24 cellular contexts compared by ENCODE assay signal in genomic region chr2:6577960-6578359, GRCh38.
DNase-seq lines count a peak whose midpoint lies in the region; ATAC-seq and TF ChIP-seq lines count a peak whose summit lies in the region.
"Had no signal": no experiment of that assay in that cellular context is flagged by ENCODE, and none has a peak within 500 bp of the region (broad histone marks: within the 10 kb centered on the region; RNA-seq: fewer than 3 reads in every experiment).

No MANE protein-coding gene starts in this region.

- no peak for ATAC-seq in T-cell (replicated peaks in 1 of 4)
- ATAC-seq: GM12878, GM23338, HCT116 had no signal

- H3K9me3 Mint-ChIP-seq in MCF 10A (ENCODE audit: unreplicated experiment) (peaks cover 7% of the 10 kb centered on the region), brain (peaks cover 0 to 8% (median 0%) of the 10 kb centered on the region in 5 experiments), T-cell (no peaks in the 10 kb centered on the region)
- H3K9me3 Mint-ChIP-seq: H9 had no signal

- H4K20me1 ChIP-seq in mammary epithelial cell (ENCODE audit: insufficient read depth, low read length) (no peaks in the 10 kb centered on the region), neural cell (ENCODE audit: insufficient read depth) (no peaks in the 10 kb centered on the region)
- H4K20me1 ChIP-seq: BLaER1 treated with 17β-estradiol and CSF1 and Interleukin-3, amounts not matched to agents 10 nM and 100 nM had no signal

- H3K27me3 Mint-ChIP-seq in MCF 10A (ENCODE audit: insufficient read depth, unreplicated experiment) (no peaks in the 10 kb centered on the region), brain (peaks cover 12% of the 10 kb centered on the region), T-cell (peaks cover 3 to 10% of the 10 kb centered on the region in 2 donors)

- H3K9ac ChIP-seq in mammary epithelial cell (ENCODE audit: insufficient read depth, low read length) (no peak overlapping the region), neural cell (ENCODE audit: low read length) (no peak overlapping the region)
- H3K9ac ChIP-seq: BLaER1 treated with 17β-estradiol and CSF1 and Interleukin-3, amounts not matched to agents 10 nM and 100 nM had no signal

- H3K79me2 ChIP-seq in mammary epithelial cell (ENCODE audit: insufficient read depth, low read length) (no peaks in the 10 kb centered on the region), neural cell (replicated peaks; ENCODE audit: insufficient read depth, low read length) (no peaks in the 10 kb centered on the region)

- H3K27ac Mint-ChIP-seq in MCF 10A (ENCODE audit: low read depth, unreplicated experiment) (peak overlapping the region; percentile 2), brain (peak overlapping the region in 4 of 5 experiments; percentile 16 to 90 (median 85)), T-cell (no peak overlapping the region)
- H3K27ac Mint-ChIP-seq: CD14-positive monocyte; CD4-positive, alpha-beta memory T cell; GM23338; H9 had no signal

- H2AFZ ChIP-seq in mammary epithelial cell (ENCODE audit: low read depth, low read length) (no peak overlapping the region), neural cell (ENCODE audit: low read depth, low read length) (no peak overlapping the region)
- H2AFZ ChIP-seq: GM23338 had no signal

- no peaks in the 10 kb centered on the region for H3K9me3 ChIP-seq in mammary epithelial cell (replicated peaks; ENCODE audit: insufficient read depth, low read length)
- H3K9me3 ChIP-seq in neural cell (ENCODE audit: low read length) = no peaks in the 10 kb centered on the region
- H3K9me3 ChIP-seq: BE2C; BLaER1 treated with 17β-estradiol and CSF1 and Interleukin-3, amounts not matched to agents 10 nM and 100 nM had no signal

- TF ChIP-seq RAD21 in neural cell (conservative IDR thresholded peaks at IDR 0.05) = no peak

- TF ChIP-seq EP300 in neural cell (conservative IDR thresholded peaks at IDR 0.05; ENCODE audit: poor library complexity, severe bottlenecking) = no peak

- TF ChIP-seq CTCF in MCF 10A (IDR thresholded peaks at IDR 0.05; ENCODE audit: unreplicated experiment) = no peak
- no peak for TF ChIP-seq CTCF in mammary epithelial cell (conservative IDR thresholded peaks at IDR 0.05 in 1 of 2, IDR thresholded peaks at IDR 0.05 in 1 of 2; ENCODE audit: extremely low read depth in 1 of 2, insufficient read depth in 1 of 2, low read depth in 1 of 2, low read length in 2 of 2)
- TF ChIP-seq CTCF in brain (conservative IDR thresholded peaks at IDR 0.05) = no peak
- no peak for TF ChIP-seq CTCF in neural cell (IDR thresholded peaks at IDR 0.05; ENCODE audit: poor library complexity, severe bottlenecking)

- intact Hi-C loops in MCF 10A (cut with micrococcal nuclease) (no loop called here), mammary epithelial cell (cut with micrococcal nuclease) (no loop called here)

- no peaks in the 10 kb centered on the region for H3K9me2 ChIP-seq in neural cell (ENCODE audit: insufficient read depth, low read length)

- H3K36me3 Mint-ChIP-seq in MCF 10A (ENCODE audit: insufficient read depth, unreplicated experiment) (no peaks in the 10 kb centered on the region), brain (no peaks in the 10 kb centered on the region), T-cell (no peaks in the 10 kb centered on the region)
- H3K36me3 Mint-ChIP-seq: CD14-positive monocyte; CD4-positive, alpha-beta memory T cell had no signal

- H3K4me1 Mint-ChIP-seq in MCF 10A (ENCODE audit: insufficient read depth, unreplicated experiment) (no peaks in the 10 kb centered on the region), brain (peaks cover 63% of the 10 kb centered on the region), T-cell (no peaks in the 10 kb centered on the region)
- H3K4me1 Mint-ChIP-seq: CD14-positive monocyte; CD4-positive, alpha-beta memory T cell; GM23338 had no signal

- WGBS in mammary epithelial cell (ENCODE audit: low coverage, missing lambda C conversion rate) = 74% methylated on average over 3 of the region's 3 CpGs

- dilution Hi-C loops in mammary epithelial cell (cut with HindIII; ENCODE audit: low sequenced_read_pairs) = no loop called here

- H3K27me3 ChIP-seq in mammary epithelial cell (ENCODE audit: insufficient read depth, low read length) (no peaks in the 10 kb centered on the region), neural cell (ENCODE audit: insufficient read depth, low read depth, low read length) (no peaks in the 10 kb centered on the region)
- H3K27me3 ChIP-seq: BE2C; BLaER1 treated with 17β-estradiol and CSF1 and Interleukin-3, amounts not matched to agents 10 nM and 100 nM had no signal

- H3K4me3 Mint-ChIP-seq in MCF 10A (ENCODE audit: unreplicated experiment) = no peak overlapping the region
- no peak overlapping the region for H3K4me3 Mint-ChIP-seq in brain
- no peak overlapping the region for H3K4me3 Mint-ChIP-seq in T-cell
- H3K4me3 Mint-ChIP-seq: CD14-positive monocyte; CD4-positive, alpha-beta memory T cell; GM23338; H9 had no signal

- no peak overlapping the region for H3K4me2 ChIP-seq in mammary epithelial cell (ENCODE audit: insufficient read depth, low read depth, low read length)
- no peak overlapping the region for H3K4me2 ChIP-seq in neural cell (ENCODE audit: low read length)
- H3K4me2 ChIP-seq: BLaER1 treated with 17β-estradiol and CSF1 and Interleukin-3, amounts not matched to agents 10 nM and 100 nM; GM23338 had no signal

- in situ Hi-C loops in mammary epithelial cell (cut with MboI; ENCODE audit: low sequenced_read_pairs in 2 of 2) = no loop called here

- H3F3A ChIP-seq in neural cell (ENCODE audit: insufficient read depth, low read length, poor library complexity, severe bottlenecking) = peaks cover 3% of the 10 kb centered on the region

- CTCF ChIA-PET in MCF 10A (lab: Yijun Ruan, JAX) (no interaction called here), mammary epithelial cell (lab: Charles Lee; ENCODE audit: low non-redundant PET) (no interaction called here), T-cell (lab: Charles Lee) (no interaction called here)

- DNase-seq in MCF 10A (ENCODE audit: unreplicated experiment) = no peak
- DNase-seq in mammary epithelial cell = no peak
- DNase-seq in DMS79 treated with DMSO at 0.1 percent for 48 hours (lab: John Stamatoyannopoulos, UW) = peak; percentile 64
- DNase-seq in T-cell = no peak
- DNase-seq in LoVo (ENCODE audit: low spot score) = no peak
- DNase-seq in UCSD-AML1 (lab: John Stamatoyannopoulos, UW; ENCODE audit: unreplicated experiment) = no peak
- DNase-seq: ACHN; AML-193; BE2C; Calu3; CD4-positive, alpha-beta memory T cell; COR-L47; DMS53; EL; GDM1; H9 had no signal

- H3K27ac ChIP-seq in mammary epithelial cell (ENCODE audit: insufficient read depth, low read depth, low read length) (no peak overlapping the region), neural cell (ENCODE audit: low read length) (peak overlapping the region; percentile 35)
- H3K27ac ChIP-seq: 22Rv1; BLaER1 treated with 17β-estradiol and CSF1 and Interleukin-3, amounts not matched to agents 10 nM and 100 nM had no signal

- POLR2A ChIA-PET in MCF 10A (lab: Yijun Ruan, JAX) (no interaction called here), T-cell (lab: Charles Lee) (no interaction called here)

- H3K4me3 ChIP-seq in mammary epithelial cell (replicated peaks in 1 of 3; ENCODE audit: insufficient read depth in 1 of 3, low read depth in 2 of 3, low read length in 3 of 3) (no peak overlapping the region), neural cell (ENCODE audit: low read length) (no peak overlapping the region)
- H3K4me3 ChIP-seq: BLaER1 treated with 17β-estradiol and CSF1 and Interleukin-3, amounts not matched to agents 10 nM and 100 nM; GM12878; GM23338 had no signal

- BruUV-seq in MCF 10A (replicated peaks; lab: Mats Ljungman, UMichigan) (no TSS peak), mammary epithelial cell (replicated peaks; lab: Mats Ljungman, UMichigan) (no TSS peak)

- H3K36me3 ChIP-seq in mammary epithelial cell (ENCODE audit: insufficient read depth, low read length) (no peaks in the 10 kb centered on the region), neural cell (ENCODE audit: insufficient read depth, low read length) (no peaks in the 10 kb centered on the region)
- H3K36me3 ChIP-seq: BE2C; BLaER1 treated with 17β-estradiol and CSF1 and Interleukin-3, amounts not matched to agents 10 nM and 100 nM had no signal

- no peaks in the 10 kb centered on the region for H3K4me1 ChIP-seq in mammary epithelial cell (ENCODE audit: insufficient read depth, low read length)
- H3K4me1 ChIP-seq: BE2C had no signal

TF ChIP-seq in neural cell, 6 proteins besides CTCF, POLR2A, EP300 and RAD21:
- TF ChIP-seq POLR2AphosphoS5 (IDR thresholded peaks at IDR 0.05) (no peak), TAF1 (IDR thresholded peaks at IDR 0.05; ENCODE audit: low read depth) (no peak), MXI1 (conservative IDR thresholded peaks at IDR 0.05; ENCODE audit: poor library complexity, severe bottlenecking) (no peak), REST (IDR thresholded peaks at IDR 0.05; ENCODE audit: borderline replicate concordance) (no peak), SMC3 (conservative IDR thresholded peaks at IDR 0.05; ENCODE audit: poor library complexity) (no peak), EZH2 (IDR thresholded peaks at IDR 0.05; ENCODE audit: borderline replicate concordance, insufficient read depth, low read length, poor library complexity, severe bottlenecking) (no peak)

Comparison
In these comparisons a context has a peak if more than half of its experiments do, and no peak if none do; other contexts are left out.
1. H3K27ac Mint-ChIP-seq: peak in MCF 10A (single experiment) and brain (4 of 5); none in T-cell (0 of 2).